Comparison of ENCODE assay signal across 12 cellular contexts in the genomic region with DNA sequence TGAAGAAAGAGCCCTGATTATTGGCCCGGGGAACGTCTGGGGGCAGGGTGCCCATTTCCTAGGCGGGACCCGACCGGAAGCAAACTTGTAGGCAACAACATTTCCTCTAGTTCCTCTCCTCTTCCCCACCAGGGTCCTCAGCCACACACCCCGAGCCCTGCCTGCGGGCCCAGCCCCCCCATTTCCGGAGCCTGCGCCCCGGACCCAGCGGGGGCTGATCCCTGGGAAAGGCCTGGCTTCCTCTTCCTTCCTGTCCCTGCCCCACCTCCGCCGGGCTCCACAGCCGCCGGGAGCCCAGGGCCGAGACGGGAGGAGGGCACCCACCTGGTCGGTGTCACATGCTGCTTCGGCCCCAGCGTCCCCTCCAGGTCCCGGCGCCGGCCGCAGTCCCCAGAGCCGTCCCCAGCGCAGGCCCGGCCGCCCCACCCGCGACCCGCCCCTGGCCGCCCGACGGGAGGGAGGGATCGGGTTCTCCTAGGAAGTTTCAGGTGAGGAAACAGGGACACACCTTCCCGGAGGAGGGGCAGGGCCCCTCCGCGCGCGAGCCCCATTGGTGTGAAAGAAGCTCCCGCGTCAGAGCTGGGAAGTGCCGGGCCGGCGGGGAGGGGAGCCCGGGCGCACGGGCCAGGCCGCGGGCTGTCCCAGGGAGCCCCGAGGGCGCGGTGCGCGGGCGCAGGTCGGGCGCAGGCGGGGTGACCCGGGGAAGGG. TPM values are rescaled to one million over a fixed set of nuclear protein-coding genes. Genes with fewer than 3 reads are reported as not detected.
A peak's percentile ranks its signal among the peaks of the same experiment; 100 is the strongest.
DNase-seq lines count a peak whose midpoint lies in the region; ATAC-seq, FAIRE-seq and TF ChIP-seq lines count a peak whose summit lies in the region.
"Not testable (repeated sequence)": the region's sequence is repeated elsewhere in the genome, so short reads cannot be mapped to it uniquely, and the experiment has no call there.
"Had no signal": no experiment of that assay in that cellular context is flagged by ENCODE, and none has a peak within 500 bp of the region (broad histone marks: within the 10 kb centered on the region; RNA-seq: fewer than 3 reads in every experiment).

No MANE protein-coding gene starts in this region.

- CTCF ChIA-PET in PC-9 (lab: Charles Lee); GM12878 (lab: Yijun Ruan, JAX); HepG2 (lab: Yijun Ruan, JAX; ENCODE audit: low intra/inter-chr PET ratio, low total read pairs): not testable (repeated sequence)

- not testable (repeated sequence) for H3K4me2 ChIP-seq in PC-9; GM12878 (ENCODE audit: control insufficient read depth, insufficient read depth); HepG2 (ENCODE audit: low read depth, low read length)

- not testable (repeated sequence) for H3K36me3 ChIP-seq in PC-9 (ENCODE audit: low read depth); GM12878 (ENCODE audit: control insufficient read depth in 2 of 2, insufficient read depth in 2 of 2, low read length in 1 of 2); HepG2 (replicated peaks in 1 of 2; ENCODE audit: control insufficient read depth in 1 of 2, insufficient read depth in 2 of 2, low read length in 2 of 2)

- H3K4me3 ChIP-seq in PC-9; GM12878; HepG2 (replicated peaks in 1 of 3; ENCODE audit: insufficient read depth in 1 of 3, low read depth in 2 of 3, low read length in 3 of 3): not testable (repeated sequence)

- WGBS in GM12878 (ENCODE audit: insufficient coverage, insufficient replicate concordance, low lambda C conversion rate, missing lambda C conversion rate): no CpG with 5 or more reads among the region's 60 CpGs
- no CpG with 5 or more reads among the region's 60 CpGs for WGBS in HepG2 (ENCODE audit: low lambda C conversion rate)

- TSS peak; percentile 69 for BruUV-seq in PC-9 (replicated peaks; lab: Mats Ljungman, UMichigan)
- not testable (repeated sequence) for BruUV-seq in GM12878 (replicated peaks; lab: Mats Ljungman, UMichigan); HepG2 (replicated peaks; lab: Mats Ljungman, UMichigan)

- in situ Hi-C loops in GM12878 (cut with MboI); HepG2 (cut with HindIII; ENCODE audit: extremely low pct_ligation_motif_present, low pct_unique_long_range_greater_than_20kb): not testable (repeated sequence)

- DNase-seq in PC-9; GM12878 (ENCODE audit: low read depth, low spot score); HepG2 (ENCODE audit: low spot score); stimulated activated naive CD8-positive, alpha-beta T cell treated with anti-CD3 and anti-CD28 coated beads, Interleukin-15, Interleukin-2, amounts not matched to agents 100 U/mL and 50 U/mL, for 24 hours: not testable (repeated sequence)

- TF ChIP-seq POLR2A in GM12878 (IDR thresholded peaks at IDR 0.05; ENCODE audit: low read depth, low read length); HepG2 (IDR thresholded peaks at IDR 0.05; ENCODE audit: insufficient read depth in 1 of 2, low read depth in 2 of 2, low read length in 2 of 2): not testable (repeated sequence)

- not testable (repeated sequence) for H3K79me2 ChIP-seq in PC-9 (ENCODE audit: low read depth); GM12878 (ENCODE audit: control insufficient read depth, insufficient read depth, low read length); HepG2 (ENCODE audit: insufficient read depth, low read length)

- RAD21 ChIA-PET in GM12878 (lab: Charles Lee; ENCODE audit: unreplicated experiment): not testable (repeated sequence)

- not testable (repeated sequence) for FAIRE-seq in GM12878 (lab: Jason Lieb, UNC); HepG2 (lab: Jason Lieb, UNC)

- not testable (repeated sequence) for TF ChIP-seq EP300 in GM12878 (IDR thresholded peaks at IDR 0.05; ENCODE audit: borderline replicate concordance in 1 of 2, control insufficient read depth in 1 of 2, low read depth in 2 of 2, low read length in 2 of 2); HepG2 (IDR thresholded peaks at IDR 0.05; ENCODE audit: low read depth in 2 of 2, low read length in 2 of 2); HepG2 (CRISPR knock-in tag; IDR thresholded peaks at IDR 0.05; ENCODE audit: borderline replicate concordance)

- H3K9me3 ChIP-seq in PC-9 (ENCODE audit: insufficient read depth, low read depth); GM12878 (replicated peaks; ENCODE audit: control insufficient read depth, insufficient read depth, low read length); HepG2 (ENCODE audit: low read length): not testable (repeated sequence)

- POLR2A ChIA-PET in PC-9 (lab: Charles Lee; ENCODE audit: unreplicated experiment); GM12878 (lab: Charles Lee); HepG2 (lab: Yijun Ruan, JAX): not testable (repeated sequence)

- intact Hi-C loops in PC-9 (cut with micrococcal nuclease; ENCODE audit: unreplicated experiment); GM12878 (cut with micrococcal nuclease; ENCODE audit: unreplicated experiment); HepG2 (cut with micrococcal nuclease; ENCODE audit: unreplicated experiment): not testable (repeated sequence)

- H3K27ac ChIP-seq in PC-9; GM12878 (ENCODE audit: control insufficient read depth, insufficient read depth); HepG2 (ENCODE audit: extremely low read length, insufficient read depth, low read length): not testable (repeated sequence)

- peak; percentile 47 for ATAC-seq in GM18520 (IDR thresholded peaks at IDR 0.05; ENCODE audit: unreplicated experiment)
- peak; percentile 67 for ATAC-seq in GM19468 (IDR thresholded peaks at IDR 0.05; ENCODE audit: extremely low read depth, unreplicated experiment)
- ATAC-seq in HG02642 (IDR thresholded peaks at IDR 0.05; ENCODE audit: poor library complexity, unreplicated experiment): peak; percentile 84
- peak; percentile 75 for ATAC-seq in HG03108 (IDR thresholded peaks at IDR 0.05; ENCODE audit: unreplicated experiment)
- peak; percentile 87 for ATAC-seq in GM12878
- peak; percentile 93 for ATAC-seq in HepG2
- ATAC-seq in stimulated activated naive CD8-positive, alpha-beta T cell treated with anti-CD3 and anti-CD28 coated beads, Interleukin-15, Interleukin-2, amounts not matched to agents 100 U/mL and 50 U/mL, for 24 hours: peak; percentile 84

- H3K27me3 ChIP-seq in PC-9 (ENCODE audit: insufficient read depth, low read depth); GM12878 (replicated peaks in 1 of 2; ENCODE audit: control insufficient read depth in 2 of 2, insufficient read depth in 2 of 2, low read length in 1 of 2); HepG2 (ENCODE audit: control insufficient read depth in 1 of 2, insufficient read depth in 2 of 2, low read length in 2 of 2): not testable (repeated sequence)

- TF ChIP-seq CTCF in PC-9 (conservative IDR thresholded peaks at IDR 0.05); GM12878 (IDR thresholded peaks at IDR 0.05 in 2 of 3, conservative IDR thresholded peaks at IDR 0.05 in 1 of 3; ENCODE audit: control insufficient read depth in 2 of 3, extremely low read depth in 1 of 3, insufficient read depth in 1 of 3, low read depth in 3 of 3, low read length in 3 of 3); HepG2 (CRISPR knock-in tag; IDR thresholded peaks at IDR 0.05): not testable (repeated sequence)

- H4K20me1 ChIP-seq in PC-9 (ENCODE audit: insufficient read depth); GM12878 (ENCODE audit: control insufficient read depth, insufficient read depth); HepG2 (ENCODE audit: insufficient read depth, low read length): not testable (repeated sequence)

- not testable (repeated sequence) for H2AFZ ChIP-seq in PC-9; GM12878 (ENCODE audit: control insufficient read depth, low read depth, low read length); HepG2 (ENCODE audit: low read length)

- not testable (repeated sequence) for H3K4me1 ChIP-seq in PC-9 (replicated peaks; ENCODE audit: insufficient read depth); GM12878 (ENCODE audit: control insufficient read depth, insufficient read depth, low read length); HepG2 (ENCODE audit: insufficient read depth, low read length)

- H3F3A ChIP-seq in PC-9 (ENCODE audit: insufficient read depth, low read depth): not testable (repeated sequence)

- H3K9me2 ChIP-seq in PC-9 (ENCODE audit: insufficient read depth): not testable (repeated sequence)

- H3K9ac ChIP-seq in GM12878 (ENCODE audit: control insufficient read depth, insufficient read depth, low read length); HepG2 (ENCODE audit: insufficient read depth, low read depth, low read length): not testable (repeated sequence)

- SMC1A ChIA-PET in GM12878 (lab: Charles Lee; ENCODE audit: uncharacterized antibody, unreplicated experiment): not testable (repeated sequence)

- TF ChIP-seq RAD21 in GM12878 (IDR thresholded peaks at IDR 0.05; ENCODE audit: insufficient read depth, low read depth, low read length); HepG2 (CRISPR knock-in tag; IDR thresholded peaks at IDR 0.05): not testable (repeated sequence)

RNA-seq across cellular contexts. Expression of gene OR2A1, which starts 18.3 kb away (rescaled TPM):
- total RNA-seq in PC-9 (2021) (not detected in 2 replicates), GM12878 (2014; rRNA removed) (0.11 TPM in 1 of 2 replicates, not detected in the other), GM12878 (2014; rRNA removed; fragmentation: Illumina TruSeq; extraction: Trizol) (0.04 TPM in 1 of 2 replicates, not detected in the other), GM12878 (2021) (not detected in 2 replicates), HepG2 (2016; rRNA removed; fragmentation: Illumina TruSeq; extraction: Trizol) (not detected in 2 replicates)
- 0.22 TPM in 1 of 2 replicates, not detected in the other for total RNA-seq in GM12878 (2013; cell fraction: nucleolus; rRNA removed)
- polyA plus RNA-seq in GM12878 (2011; ENCODE audit: low read depth): 0.16 TPM
- polyA plus RNA-seq in GM12878 (2011; rRNA removed) (not detected in 2 replicates), GM12878 (2014; fragmentation: Illumina TruSeq; extraction: Trizol) (0.04 TPM in 1 of 2 replicates, not detected in the other), GM12878 (2014; fragmentation: Nextera tagmentation; extraction: Ambion mirVana) (under 1 TPM; 0.05 to 0.10 TPM), GM12878 (2014; rRNA removed) (0.06 and 0.44 TPM in 2 replicates), GM12878 (2016; fragmentation: Nextera tagmentation; extraction: Ambion mirVana) (under 1 TPM; 0.05 to 0.24 TPM), HepG2 (2011; rRNA removed) (not detected in 2 replicates)
- polyA plus RNA-seq in GM12878 (2011; cell fraction: cytosol; rRNA removed): not detected in 2 replicates
- not detected in 2 replicates for polyA plus RNA-seq in GM12878 (2011; cell fraction: nucleus; rRNA removed)
- polyA plus RNA-seq in GM12878 (2012): 0.20 and 0.25 TPM in 2 replicates
- polyA minus RNA-seq in GM12878 (2011; rRNA and poly(A)+ RNA removed): not detected in 2 replicates
- not detected in 2 replicates for polyA minus RNA-seq in GM12878 (2011; cell fraction: cytosol; rRNA and poly(A)+ RNA removed)
- 0.10 TPM in 1 of 2 replicates, not detected in the other for polyA minus RNA-seq in GM12878 (2011; cell fraction: nucleus; rRNA and poly(A)+ RNA removed)
- not detected in 2 replicates for total RNA-seq in HepG2 (2016; cell fraction: cytosol; rRNA removed; fragmentation: Illumina TruSeq; extraction: Trizol; ENCODE audit: low read depth)
- total RNA-seq in HepG2 (2016; cell fraction: insoluble cytoplasmic fraction; rRNA removed; fragmentation: Illumina TruSeq; extraction: Trizol): not detected in 2 replicates
- not detected in 2 replicates for total RNA-seq in HepG2 (2016; cell fraction: membrane; rRNA removed; fragmentation: Illumina TruSeq; extraction: Trizol)
- total RNA-seq in HepG2 (2016; cell fraction: nucleus; rRNA removed; fragmentation: Illumina TruSeq; extraction: Trizol): not detected in 2 replicates
- not detected in 2 replicates for polyA plus RNA-seq in HepG2 (2011; cell fraction: cytosol; rRNA removed)
- not detected in 2 replicates for polyA plus RNA-seq in HepG2 (2011; cell fraction: nucleus; rRNA removed)
- polyA plus RNA-seq in HepG2 (2012): not detected in 2 replicates
- not detected in 2 replicates for polyA plus RNA-seq in HepG2 (2016; cell fraction: cytosol; fragmentation: Illumina TruSeq; extraction: Trizol; ENCODE audit: low read depth)
- not detected in 2 replicates for polyA plus RNA-seq in HepG2 (2016; cell fraction: insoluble cytoplasmic fraction; fragmentation: Illumina TruSeq; extraction: Trizol; ENCODE audit: low read depth)
- polyA plus RNA-seq in HepG2 (2016; cell fraction: membrane; fragmentation: Illumina TruSeq; extraction: Trizol; ENCODE audit: low read depth): not detected in 2 replicates
- not detected in 2 replicates for polyA plus RNA-seq in HepG2 (2016; cell fraction: nucleus; fragmentation: Illumina TruSeq; extraction: Trizol; ENCODE audit: insufficient read depth, low read depth)
- not detected in 2 replicates for polyA minus RNA-seq in HepG2 (2011; rRNA and poly(A)+ RNA removed; ENCODE audit: low replicate concordance)
- polyA minus RNA-seq in HepG2 (2011; cell fraction: cytosol; rRNA and poly(A)+ RNA removed): not detected in 2 replicates
- not detected in 2 replicates for polyA minus RNA-seq in HepG2 (2011; cell fraction: nucleus; rRNA and poly(A)+ RNA removed)
- total RNA-seq: chondrocyte, HT-29, kidney epithelial cell, MCF 10A had no signal

RNA-seq across cellular contexts. Expression of gene CTAGE8, which starts 24.9 kb away (rescaled TPM):
- 7.2 and 9.9 TPM in 2 replicates for total RNA-seq in PC-9 (2021)
- 4.9 and 5.1 TPM in 2 replicates for total RNA-seq in GM12878 (2013; cell fraction: nucleolus; rRNA removed)
- 0.44 and 0.62 TPM in 2 replicates for total RNA-seq in GM12878 (2014; rRNA removed)
- total RNA-seq in GM12878 (2014; rRNA removed; fragmentation: Illumina TruSeq; extraction: Trizol): 1.1 and 1.4 TPM in 2 replicates
- total RNA-seq in GM12878 (2021): 0.67 and 1.4 TPM in 2 replicates
- 0.30 TPM for polyA plus RNA-seq in GM12878 (2011; ENCODE audit: low read depth)
- polyA plus RNA-seq in GM12878 (2011; rRNA removed): 0.69 and 1.4 TPM in 2 replicates
- polyA plus RNA-seq in GM12878 (2011; cell fraction: cytosol; rRNA removed): 0.30 and 0.40 TPM in 2 replicates
- polyA plus RNA-seq in GM12878 (2011; cell fraction: nucleus; rRNA removed): 2.5 and 2.9 TPM in 2 replicates
- 0.41 and 0.81 TPM in 2 replicates for polyA plus RNA-seq in GM12878 (2012)
- polyA plus RNA-seq in GM12878 (2014; fragmentation: Illumina TruSeq; extraction: Trizol): 1.1 and 1.5 TPM in 2 replicates
- under 1 TPM; 0.39 to 0.64 TPM for polyA plus RNA-seq in GM12878 (2014; fragmentation: Nextera tagmentation; extraction: Ambion mirVana)
- 0.34 and 1.1 TPM in 2 replicates for polyA plus RNA-seq in GM12878 (2014; rRNA removed)
- under 1 TPM; 0.09 to 0.38 TPM for polyA plus RNA-seq in GM12878 (2016; fragmentation: Nextera tagmentation; extraction: Ambion mirVana)
- 0.67 TPM in 1 of 2 replicates, not detected in the other for polyA minus RNA-seq in GM12878 (2011; rRNA and poly(A)+ RNA removed)
- polyA minus RNA-seq in GM12878 (2011; cell fraction: cytosol; rRNA and poly(A)+ RNA removed): not detected in 2 replicates
- 0.73 and 0.96 TPM in 2 replicates for polyA minus RNA-seq in GM12878 (2011; cell fraction: nucleus; rRNA and poly(A)+ RNA removed)
- total RNA-seq in HepG2 (2016; rRNA removed; fragmentation: Illumina TruSeq; extraction: Trizol): not detected in 2 replicates
- not detected in 2 replicates for total RNA-seq in HepG2 (2016; cell fraction: cytosol; rRNA removed; fragmentation: Illumina TruSeq; extraction: Trizol; ENCODE audit: low read depth)
- total RNA-seq in HepG2 (2016; cell fraction: insoluble cytoplasmic fraction; rRNA removed; fragmentation: Illumina TruSeq; extraction: Trizol): not detected in 2 replicates
- total RNA-seq in HepG2 (2016; cell fraction: membrane; rRNA removed; fragmentation: Illumina TruSeq; extraction: Trizol): not detected in 2 replicates
- total RNA-seq in HepG2 (2016; cell fraction: nucleus; rRNA removed; fragmentation: Illumina TruSeq; extraction: Trizol): not detected in 2 replicates
- polyA plus RNA-seq in HepG2 (2011; rRNA removed): not detected in 2 replicates
- not detected in 2 replicates for polyA plus RNA-seq in HepG2 (2011; cell fraction: cytosol; rRNA removed)
- polyA plus RNA-seq in HepG2 (2011; cell fraction: nucleus; rRNA removed): not detected in 2 replicates
- not detected in 2 replicates for polyA plus RNA-seq in HepG2 (2012)
- not detected in 2 replicates for polyA plus RNA-seq in HepG2 (2016; cell fraction: cytosol; fragmentation: Illumina TruSeq; extraction: Trizol; ENCODE audit: low read depth)
- polyA plus RNA-seq in HepG2 (2016; cell fraction: insoluble cytoplasmic fraction; fragmentation: Illumina TruSeq; extraction: Trizol; ENCODE audit: low read depth): not detected in 2 replicates
- not detected in 2 replicates for polyA plus RNA-seq in HepG2 (2016; cell fraction: membrane; fragmentation: Illumina TruSeq; extraction: Trizol; ENCODE audit: low read depth)
- not detected in 2 replicates for polyA plus RNA-seq in HepG2 (2016; cell fraction: nucleus; fragmentation: Illumina TruSeq; extraction: Trizol; ENCODE audit: insufficient read depth, low read depth)
- 0.47 TPM in 1 of 2 replicates, not detected in the other for polyA minus RNA-seq in HepG2 (2011; rRNA and poly(A)+ RNA removed; ENCODE audit: low replicate concordance)
- not detected in 2 replicates for polyA minus RNA-seq in HepG2 (2011; cell fraction: cytosol; rRNA and poly(A)+ RNA removed)
- polyA minus RNA-seq in HepG2 (2011; cell fraction: nucleus; rRNA and poly(A)+ RNA removed): not detected in 2 replicates
- total RNA-seq: HT-29 had no signal

RNA-seq across cellular contexts. Expression of gene OR2A7, which starts 29.4 kb away (rescaled TPM):
- 6.0 and 7.6 TPM in 2 replicates for total RNA-seq in PC-9 (2021)
- 8.9 and 12.6 TPM in 2 replicates for total RNA-seq in GM12878 (2013; cell fraction: nucleolus; rRNA removed)
- 0.96 and 1.7 TPM in 2 replicates for total RNA-seq in GM12878 (2014; rRNA removed)
- 0.94 and 1.2 TPM in 2 replicates for total RNA-seq in GM12878 (2014; rRNA removed; fragmentation: Illumina TruSeq; extraction: Trizol)
- total RNA-seq in GM12878 (2021): 1.5 and 2.3 TPM in 2 replicates
- polyA plus RNA-seq in GM12878 (2011; ENCODE audit: low read depth): 0.28 TPM
- 0.84 and 1.1 TPM in 2 replicates for polyA plus RNA-seq in GM12878 (2011; rRNA removed)
- polyA plus RNA-seq in GM12878 (2011; cell fraction: cytosol; rRNA removed): 0.49 and 0.62 TPM in 2 replicates
- polyA plus RNA-seq in GM12878 (2011; cell fraction: nucleus; rRNA removed): 2.0 and 2.7 TPM in 2 replicates
- 0.47 and 0.53 TPM in 2 replicates for polyA plus RNA-seq in GM12878 (2012)
- 2.0 and 2.3 TPM in 2 replicates for polyA plus RNA-seq in GM12878 (2014; fragmentation: Illumina TruSeq; extraction: Trizol)
- polyA plus RNA-seq in GM12878 (2014; fragmentation: Nextera tagmentation; extraction: Ambion mirVana): under 1 TPM; 0.37 to 0.55 TPM
- polyA plus RNA-seq in GM12878 (2014; rRNA removed): 0.76 and 0.95 TPM in 2 replicates
- polyA plus RNA-seq in GM12878 (2016; fragmentation: Nextera tagmentation; extraction: Ambion mirVana): under 1 TPM; 0.34 to 0.72 TPM
- 1.6 and 2.3 TPM in 2 replicates for polyA minus RNA-seq in GM12878 (2011; rRNA and poly(A)+ RNA removed)
- polyA minus RNA-seq in GM12878 (2011; cell fraction: cytosol; rRNA and poly(A)+ RNA removed): not detected in 2 replicates
- 0.38 and 0.85 TPM in 2 replicates for polyA minus RNA-seq in GM12878 (2011; cell fraction: nucleus; rRNA and poly(A)+ RNA removed)
- not detected in 2 replicates for total RNA-seq in HepG2 (2016; rRNA removed; fragmentation: Illumina TruSeq; extraction: Trizol)
- not detected in 2 replicates for total RNA-seq in HepG2 (2016; cell fraction: cytosol; rRNA removed; fragmentation: Illumina TruSeq; extraction: Trizol; ENCODE audit: low read depth)
- total RNA-seq in HepG2 (2016; cell fraction: insoluble cytoplasmic fraction; rRNA removed; fragmentation: Illumina TruSeq; extraction: Trizol): not detected in 2 replicates
- total RNA-seq in HepG2 (2016; cell fraction: membrane; rRNA removed; fragmentation: Illumina TruSeq; extraction: Trizol): not detected in 2 replicates
- total RNA-seq in HepG2 (2016; cell fraction: nucleus; rRNA removed; fragmentation: Illumina TruSeq; extraction: Trizol): not detected in 2 replicates
- not detected in 2 replicates for polyA plus RNA-seq in HepG2 (2011; rRNA removed)
- polyA plus RNA-seq in HepG2 (2011; cell fraction: cytosol; rRNA removed): not detected in 2 replicates
- not detected in 2 replicates for polyA plus RNA-seq in HepG2 (2011; cell fraction: nucleus; rRNA removed)
- 0.27 TPM in 1 of 2 replicates, not detected in the other for polyA plus RNA-seq in HepG2 (2012)
- polyA plus RNA-seq in HepG2 (2016; cell fraction: cytosol; fragmentation: Illumina TruSeq; extraction: Trizol; ENCODE audit: low read depth): not detected in 2 replicates
- not detected in 2 replicates for polyA plus RNA-seq in HepG2 (2016; cell fraction: insoluble cytoplasmic fraction; fragmentation: Illumina TruSeq; extraction: Trizol; ENCODE audit: low read depth)
- not detected in 2 replicates for polyA plus RNA-seq in HepG2 (2016; cell fraction: membrane; fragmentation: Illumina TruSeq; extraction: Trizol; ENCODE audit: low read depth)
- not detected in 2 replicates for polyA plus RNA-seq in HepG2 (2016; cell fraction: nucleus; fragmentation: Illumina TruSeq; extraction: Trizol; ENCODE audit: insufficient read depth, low read depth)
- 0.26 and 7.0 TPM in 2 replicates for polyA minus RNA-seq in HepG2 (2011; rRNA and poly(A)+ RNA removed; ENCODE audit: low replicate concordance)
- not detected in 2 replicates for polyA minus RNA-seq in HepG2 (2011; cell fraction: cytosol; rRNA and poly(A)+ RNA removed)
- not detected in 2 replicates for polyA minus RNA-seq in HepG2 (2011; cell fraction: nucleus; rRNA and poly(A)+ RNA removed)

RNA-seq across cellular contexts. Expression of gene OR2A42, which starts 54.5 kb away (rescaled TPM):
- total RNA-seq in PC-9 (2021) (not detected in 2 replicates), GM12878 (2014; rRNA removed) (under 0.01 TPM in 1 of 2 replicates, not detected in the other), GM12878 (2014; rRNA removed; fragmentation: Illumina TruSeq; extraction: Trizol) (0.05 TPM in 1 of 2 replicates, not detected in the other), GM12878 (2021) (not detected in 2 replicates), HepG2 (2016; rRNA removed; fragmentation: Illumina TruSeq; extraction: Trizol) (not detected in 2 replicates)
- 0.06 and 0.12 TPM in 2 replicates for total RNA-seq in GM12878 (2013; cell fraction: nucleolus; rRNA removed)
- not detected for polyA plus RNA-seq in GM12878 (2011; ENCODE audit: low read depth)
- polyA plus RNA-seq in GM12878 (2011; rRNA removed) (not detected in 2 replicates), GM12878 (2014; fragmentation: Illumina TruSeq; extraction: Trizol) (0.04 TPM in 1 of 2 replicates, not detected in the other), GM12878 (2014; fragmentation: Nextera tagmentation; extraction: Ambion mirVana) (under 1 TPM; 0.02 to 0.06 TPM), GM12878 (2014; rRNA removed) (not detected in 2 replicates), GM12878 (2016; fragmentation: Nextera tagmentation; extraction: Ambion mirVana) (under 1 TPM; 0.32 to 0.42 TPM), HepG2 (2011; rRNA removed) (not detected in 2 replicates)
- polyA plus RNA-seq in GM12878 (2011; cell fraction: cytosol; rRNA removed): not detected in 2 replicates
- not detected in 2 replicates for polyA plus RNA-seq in GM12878 (2011; cell fraction: nucleus; rRNA removed)
- polyA plus RNA-seq in GM12878 (2012): 0.13 and 0.14 TPM in 2 replicates
- not detected in 2 replicates for polyA minus RNA-seq in GM12878 (2011; rRNA and poly(A)+ RNA removed)
- not detected in 2 replicates for polyA minus RNA-seq in GM12878 (2011; cell fraction: cytosol; rRNA and poly(A)+ RNA removed)
- not detected in 2 replicates for polyA minus RNA-seq in GM12878 (2011; cell fraction: nucleus; rRNA and poly(A)+ RNA removed)
- total RNA-seq in HepG2 (2016; cell fraction: cytosol; rRNA removed; fragmentation: Illumina TruSeq; extraction: Trizol; ENCODE audit: low read depth): not detected in 2 replicates
- not detected in 2 replicates for total RNA-seq in HepG2 (2016; cell fraction: insoluble cytoplasmic fraction; rRNA removed; fragmentation: Illumina TruSeq; extraction: Trizol)
- total RNA-seq in HepG2 (2016; cell fraction: membrane; rRNA removed; fragmentation: Illumina TruSeq; extraction: Trizol): not detected in 2 replicates
- not detected in 2 replicates for total RNA-seq in HepG2 (2016; cell fraction: nucleus; rRNA removed; fragmentation: Illumina TruSeq; extraction: Trizol)
- not detected in 2 replicates for polyA plus RNA-seq in HepG2 (2011; cell fraction: cytosol; rRNA removed)
- not detected in 2 replicates for polyA plus RNA-seq in HepG2 (2011; cell fraction: nucleus; rRNA removed)
- polyA plus RNA-seq in HepG2 (2012): not detected in 2 replicates
- not detected in 2 replicates for polyA plus RNA-seq in HepG2 (2016; cell fraction: cytosol; fragmentation: Illumina TruSeq; extraction: Trizol; ENCODE audit: low read depth)
- polyA plus RNA-seq in HepG2 (2016; cell fraction: insoluble cytoplasmic fraction; fragmentation: Illumina TruSeq; extraction: Trizol; ENCODE audit: low read depth): not detected in 2 replicates
- polyA plus RNA-seq in HepG2 (2016; cell fraction: membrane; fragmentation: Illumina TruSeq; extraction: Trizol; ENCODE audit: low read depth): not detected in 2 replicates
- not detected in 2 replicates for polyA plus RNA-seq in HepG2 (2016; cell fraction: nucleus; fragmentation: Illumina TruSeq; extraction: Trizol; ENCODE audit: insufficient read depth, low read depth)
- polyA minus RNA-seq in HepG2 (2011; rRNA and poly(A)+ RNA removed; ENCODE audit: low replicate concordance): not detected in 2 replicates
- not detected in 2 replicates for polyA minus RNA-seq in HepG2 (2011; cell fraction: cytosol; rRNA and poly(A)+ RNA removed)
- not detected in 2 replicates for polyA minus RNA-seq in HepG2 (2011; cell fraction: nucleus; rRNA and poly(A)+ RNA removed)
- total RNA-seq: HT-29, MCF 10A had no signal
